24 cellular contexts compared by ENCODE assay signal in genomic region chr7:3114917-3115316, GRCh38.
"Had no signal": no experiment of that assay in that cellular context is flagged by ENCODE, and none has a peak within 500 bp of the region (broad histone marks: within the 10 kb centered on the region; RNA-seq: fewer than 3 reads in every experiment).

No MANE protein-coding gene starts in this region.

- H3K4me1 ChIP-seq: gastrocnemius medialis, pancreas, psoas muscle, sigmoid colon had no signal

- ATAC-seq: effector memory CD8-positive, alpha-beta T cell; gastrocnemius medialis; left colon; pancreas; psoas muscle; stimulated activated effector memory CD8-positive, alpha-beta T cell treated with anti-CD3 and anti-CD28 coated beads, Interleukin-12 subunit alpha, Interleukin-12 subunit beta, amount 100 ng/mL, for 72 hours had no signal

- H3K36me3 Mint-ChIP-seq: stimulated activated effector memory CD8-positive, alpha-beta T cell treated with anti-CD3 and anti-CD28 coated beads, Interleukin-12 subunit alpha, Interleukin-12 subunit beta, amount 100 ng/mL, for 72 hours had no signal

- H3K27me3 ChIP-seq: gastrocnemius medialis, hepatocyte, pancreas had no signal

- H3K4me3 Mint-ChIP-seq: neural crest cell; stimulated activated effector memory CD8-positive, alpha-beta T cell treated with anti-CD3 and anti-CD28 coated beads, Interleukin-12 subunit alpha, Interleukin-12 subunit beta, amount 100 ng/mL, for 72 hours; stimulated activated naive CD8-positive, alpha-beta T cell treated with anti-CD3 and anti-CD28 coated beads, Interleukin-15, Interleukin-2, amounts not matched to agents 100 ng/mL and 50 ng/mL, for 24 hours had no signal

- H3K9me3 ChIP-seq: gastrocnemius medialis, pancreas, thoracic aorta had no signal

- DNase-seq: activated CD4-positive, alpha-beta T cell treated with anti-CD3 and anti-CD28 coated beads for 48 hours; activated naive CD4-positive, alpha-beta T cell; activated T-cell treated with anti-CD3 and anti-CD28 coated beads, Interleukin-2, amount 50 U/mL, for 1 hour; amniotic stem cell; brain microvascular endothelial cell; cortex of kidney; effector memory CD8-positive, alpha-beta T cell; erythroblast; gastrocnemius medialis; left colon; mammary epithelial cell; nucleus accumbens; pancreas; psoas muscle; sigmoid colon; small intestine; stimulated activated CD4-positive, alpha-beta T cell treated with anti-CD3 and anti-CD28 coated beads, Interleukin-4, amount 100 ng/mL, for 24 hours; T-helper 1 cell; trophoblast cell had no signal

- H3K36me3 ChIP-seq: brain microvascular endothelial cell, gastrocnemius medialis, pancreas, sigmoid colon, thoracic aorta had no signal

- H3K27ac ChIP-seq: brain microvascular endothelial cell, gastrocnemius medialis, hepatocyte, pancreas, psoas muscle, sigmoid colon, thoracic aorta had no signal

- H3K4me1 Mint-ChIP-seq: neural crest cell had no signal

- H3K27ac Mint-ChIP-seq: stimulated activated effector memory CD8-positive, alpha-beta T cell treated with anti-CD3 and anti-CD28 coated beads, Interleukin-12 subunit alpha, Interleukin-12 subunit beta, amount 100 ng/mL, for 72 hours had no signal

- H3K4me3 ChIP-seq: gastrocnemius medialis, hepatocyte, pancreas, psoas muscle, sigmoid colon, thoracic aorta had no signal

- H3K27me3 Mint-ChIP-seq: effector memory CD8-positive, alpha-beta T cell had no signal
